8 cellular contexts compared by ENCODE assay signal in the genomic region with DNA sequence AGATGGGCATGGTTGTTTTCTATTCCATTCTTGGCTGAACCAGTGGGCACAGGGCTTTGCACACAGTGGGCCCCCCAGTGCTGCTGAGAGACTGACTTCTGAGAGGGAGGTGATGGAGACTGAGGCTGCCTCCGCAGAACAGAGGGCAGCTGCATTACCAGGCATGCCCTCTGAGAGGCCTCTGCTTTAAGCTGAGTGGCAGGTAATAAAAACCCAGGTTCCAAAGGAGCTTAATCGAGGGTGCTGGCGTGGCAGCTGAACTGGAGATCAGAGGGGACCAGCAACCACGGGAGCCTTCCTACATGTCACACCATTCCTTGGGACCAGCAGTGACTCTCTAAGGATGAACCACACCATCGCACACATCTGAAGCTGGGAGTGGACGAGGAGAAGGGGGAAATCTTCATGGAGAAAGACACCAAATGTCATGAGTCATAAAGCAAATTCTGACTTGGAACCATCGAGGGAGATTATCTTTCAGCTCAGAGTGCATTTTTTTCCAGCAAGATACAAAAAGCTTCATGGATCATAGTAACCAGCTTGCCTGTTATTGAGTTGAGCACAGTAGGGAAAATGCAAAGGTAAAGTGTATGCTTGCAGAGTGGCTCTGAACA. TPM values are rescaled to one million over a fixed set of nuclear protein-coding genes. Genes with fewer than 3 reads are reported as not detected.
A peak's percentile ranks its signal among the peaks of the same experiment; 100 is the strongest.
DNase-seq lines count a peak whose midpoint lies in the region; ATAC-seq and TF ChIP-seq lines count a peak whose summit lies in the region.

No MANE protein-coding gene starts in this region.

- H3K14ac ChIP-seq in IMR-90 (replicated peaks; ENCODE audit: low read depth, low read length) = peak overlapping the region; percentile 17

- H3K4me1 ChIP-seq in ACC112 (ENCODE audit: control insufficient read depth, insufficient read depth, low read length, unreplicated experiment) (peaks cover 54% of the 10 kb centered on the region), IMR-90 (ENCODE audit: control insufficient read depth, insufficient read depth, low read length) (peaks cover 34% of the 10 kb centered on the region)

- H4K5ac ChIP-seq in IMR-90 (ENCODE audit: low read depth, low read length) = no peak overlapping the region

- no peak overlapping the region; the same call in 1 of the 2 replicates for H3K4me2 ChIP-seq in IMR-90 (ENCODE audit: low read depth, low read length)

- BruUV-seq in IMR-90 (replicated peaks; lab: Mats Ljungman, UMichigan) = no TSS peak

- peak overlapping the region; percentile 10; the same call in 1 of the 2 replicates for H3K23ac ChIP-seq in IMR-90 (ENCODE audit: low read depth, low read length)

- H3K18ac ChIP-seq in IMR-90 (ENCODE audit: low read depth, low read length) = no peak overlapping the region

- CTCF ChIA-PET in IMR-90 (lab: Yijun Ruan, JAX) = interaction anchor here (0.6 to 1.3 kb wide), 3 partner anchors 14 to 108 kb away, joined by 3 to 5 read pairs (median 3); no protein-coding TSS in a partner anchor

- H3K79me1 ChIP-seq in IMR-90 (ENCODE audit: low read depth in 1 of 2, low read length in 2 of 2) = peaks cover 32 to 90% of the 10 kb centered on the region in 2 experiments

- TF ChIP-seq POLR2A in IMR-90 (IDR thresholded peaks at IDR 0.05; ENCODE audit: low read depth, low read length) = no peak

- H3K79me2 ChIP-seq in ACC112 (ENCODE audit: control insufficient read depth, insufficient read depth, low read length, unreplicated experiment) = peaks cover 100% of the 10 kb centered on the region

- no peak overlapping the region for H3K9ac ChIP-seq in IMR-90 (ENCODE audit: low read depth, low read length)

- H3K36me3 ChIP-seq in ACC112 (ENCODE audit: insufficient read depth, low read length) (peaks cover 16% of the 10 kb centered on the region), IMR-90 (ENCODE audit: control insufficient read depth, insufficient read depth, low read length) (peaks cover 22% of the 10 kb centered on the region), brain microvascular endothelial cell (replicated peaks) (peaks cover 7% of the 10 kb centered on the region)

- H4K8ac ChIP-seq in IMR-90 (ENCODE audit: low read depth in 2 of 2, low read length in 2 of 2) = peak overlapping the region in 1 of 2 experiments; percentile 3; a peak in 1 of 4 replicates

- H3K56ac ChIP-seq in IMR-90 (ENCODE audit: extremely low read depth, insufficient read depth, low read length) = no peak overlapping the region

- H2AFZ ChIP-seq in ACC112 (ENCODE audit: low read length, unreplicated experiment) = no peak overlapping the region
- H2AFZ ChIP-seq in IMR-90 (replicated peaks; ENCODE audit: low read length, poor library complexity) = no peak overlapping the region

- H3K9me3 ChIP-seq in IMR-90 (ENCODE audit: control insufficient read depth, insufficient read depth, low read length) = no peaks in the 10 kb centered on the region

- no peak for TF ChIP-seq RAD21 in IMR-90 (IDR thresholded peaks at IDR 0.05; ENCODE audit: low read length)

- TF ChIP-seq CTCF in IMR-90 (conservative IDR thresholded peaks at IDR 0.05; ENCODE audit: low read depth, low read length) = 0 out of 2 replicates have a peak, but pooled peaks have one; percentile 7
- TF ChIP-seq CTCF in brain microvascular endothelial cell (IDR thresholded peaks at IDR 0.05; ENCODE audit: low read depth, low read length, missing control alignments) = peak; percentile 54

- dilution Hi-C loops in IMR-90 (cut with HindIII; ENCODE audit: low sequenced_read_pairs, unreplicated experiment) = no loop called here

- no peak overlapping the region for H2BK15ac ChIP-seq in IMR-90 (ENCODE audit: low read depth, low read length)

- H3K4ac ChIP-seq in IMR-90 (ENCODE audit: low read depth, low read length) = 0 out of 2 replicates have a peak overlapping the region, but pooled peaks have one; percentile 8

- H2BK120ac ChIP-seq in IMR-90 (ENCODE audit: low read depth, low read length) = no peak overlapping the region

- intact Hi-C loops in IMR-90 (cut with micrococcal nuclease) = no loop called here

- H2BK5ac ChIP-seq in IMR-90 (ENCODE audit: low read depth, low read length, poor library complexity, severe bottlenecking) = no peak overlapping the region

- no CpG with 5 or more reads among the region's 7 CpGs for WGBS in IMR-90 (ENCODE audit: extremely low coverage in 2 of 2, insufficient read length in 1 of 2), 2 experiments

- H3K9me1 ChIP-seq in IMR-90 (ENCODE audit: insufficient read depth, low read length) = peaks cover 69% of the 10 kb centered on the region

- ATAC-seq in IMR-90 (ENCODE audit: low read depth) (peak; percentile 55), left lobe of liver (peak; percentile 34), GM21390 (IDR thresholded peaks at IDR 0.05; ENCODE audit: unreplicated experiment) (no peak), GM21619 (IDR thresholded peaks at IDR 0.05; ENCODE audit: unreplicated experiment) (no peak)

- peak overlapping the region; percentile 5 for H2AK9ac ChIP-seq in IMR-90 (replicated peaks; ENCODE audit: low read depth, low read length, poor library complexity)

- H3K27ac ChIP-seq in ACC112 (ENCODE audit: low read depth, low read length) (peak overlapping the region; percentile 31; the same call in 1 of the 2 replicates), IMR-90 (ENCODE audit: insufficient read depth, low read length) (no peak overlapping the region), brain microvascular endothelial cell (no peak overlapping the region)

- H4K20me1 ChIP-seq in IMR-90 (ENCODE audit: insufficient read depth, low read length) = peaks cover 98% of the 10 kb centered on the region

- no peaks in the 10 kb centered on the region for H3K27me3 ChIP-seq in ACC112 (ENCODE audit: insufficient read depth, low read length)
- H3K27me3 ChIP-seq in IMR-90 (ENCODE audit: control insufficient read depth, insufficient read depth, low read length) = no peaks in the 10 kb centered on the region
- no peaks in the 10 kb centered on the region for H3K27me3 ChIP-seq in brain microvascular endothelial cell (replicated peaks)

- no peak overlapping the region for H2BK20ac ChIP-seq in IMR-90 (ENCODE audit: low read depth, low read length)

- H3K4me3 ChIP-seq in ACC112 (ENCODE audit: low read depth, low read length) (no peak overlapping the region), IMR-90 (ENCODE audit: insufficient read depth, low read depth, low read length) (no peak overlapping the region), brain microvascular endothelial cell (ENCODE audit: low read depth, low read length) (no peak overlapping the region)

- H4K91ac ChIP-seq in IMR-90 (ENCODE audit: insufficient read depth, low read depth, low read length) = no peak overlapping the region

- DNase-seq in IMR-90 (peak; percentile 56), brain microvascular endothelial cell (no peak), left lobe of liver (ENCODE audit: low spot score) (no peak), mucosa of gallbladder (ENCODE audit: low spot score) (no peak), ureter (ENCODE audit: low spot score) (no peak)

- H2AK5ac ChIP-seq in IMR-90 (ENCODE audit: low read depth, low read length) = no peak overlapping the region

- in situ Hi-C loops in IMR-90 (cut with MboI; ENCODE audit: low sequenced_read_pairs) = no loop called here
- in situ Hi-C loops in brain microvascular endothelial cell (cut with HindIII; ENCODE audit: low pct_ligation_motif_present, low sequenced_read_pairs) = no loop called here

- POLR2A ChIA-PET in IMR-90 (lab: Charles Lee; ENCODE audit: unreplicated experiment) = no interaction called here

TF ChIP-seq in IMR-90, 13 proteins besides CTCF, POLR2A, EP300 and RAD21:
- no peak for TF ChIP-seq CHD1 (IDR thresholded peaks at IDR 0.05; ENCODE audit: low read depth, low read length)
- TF ChIP-seq, protein P1, sequence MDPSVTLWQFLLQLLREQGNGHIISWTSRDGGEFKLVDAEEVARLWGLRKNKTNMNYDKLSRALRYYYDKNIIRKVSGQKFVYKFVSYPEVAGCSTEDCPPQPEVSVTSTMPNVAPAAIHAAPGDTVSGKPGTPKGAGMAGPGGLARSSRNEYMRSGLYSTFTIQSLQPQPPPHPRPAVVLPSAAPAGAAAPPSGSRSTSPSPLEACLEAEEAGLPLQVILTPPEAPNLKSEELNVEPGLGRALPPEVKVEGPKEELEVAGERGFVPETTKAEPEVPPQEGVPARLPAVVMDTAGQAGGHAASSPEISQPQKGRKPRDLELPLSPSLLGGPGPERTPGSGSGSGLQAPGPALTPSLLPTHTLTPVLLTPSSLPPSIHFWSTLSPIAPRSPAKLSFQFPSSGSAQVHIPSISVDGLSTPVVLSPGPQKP (IDR thresholded peaks at IDR 0.05; ENCODE audit: borderline replicate concordance, low read depth, low read length) = no peak
- no peak for TF ChIP-seq MAZ (IDR thresholded peaks at IDR 0.05; ENCODE audit: borderline replicate concordance, low read depth, low read length)
- TF ChIP-seq MXI1 (IDR thresholded peaks at IDR 0.05; ENCODE audit: borderline replicate concordance, low read depth, low read length) = no peak
- TF ChIP-seq FOS (IDR thresholded peaks at IDR 0.05; ENCODE audit: low read depth, low read length) = no peak
- TF ChIP-seq, protein P2, sequence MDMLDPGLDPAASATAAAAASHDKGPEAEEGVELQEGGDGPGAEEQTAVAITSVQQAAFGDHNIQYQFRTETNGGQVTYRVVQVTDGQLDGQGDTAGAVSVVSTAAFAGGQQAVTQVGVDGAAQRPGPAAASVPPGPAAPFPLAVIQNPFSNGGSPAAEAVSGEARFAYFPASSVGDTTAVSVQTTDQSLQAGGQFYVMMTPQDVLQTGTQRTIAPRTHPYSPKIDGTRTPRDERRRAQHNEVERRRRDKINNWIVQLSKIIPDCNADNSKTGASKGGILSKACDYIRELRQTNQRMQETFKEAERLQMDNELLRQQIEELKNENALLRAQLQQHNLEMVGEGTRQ (IDR thresholded peaks at IDR 0.05; ENCODE audit: low read depth, low read length) = no peak
- no peak for TF ChIP-seq RFX5 (IDR thresholded peaks at IDR 0.05; ENCODE audit: low read depth, low read length)
- TF ChIP-seq NFE2L2 (IDR thresholded peaks at IDR 0.05; ENCODE audit: low read depth, low read length) = no peak

RNA-seq across cellular contexts. Expression of a gene that starts 24.6 kb away (rescaled TPM):
- total RNA-seq in IMR-90 (2012; rRNA removed) = 21.7 and 22.0 TPM in 2 replicates
- polyA plus RNA-seq in IMR-90 (2012; rRNA removed) = 27.1 and 31.7 TPM in 2 replicates
- polyA plus RNA-seq in IMR-90 (2012; cell fraction: cytosol; rRNA removed) = 9.3 and 22.5 TPM in 2 replicates
- polyA plus RNA-seq in IMR-90 (2012; cell fraction: nucleus; rRNA removed; ENCODE audit: low replicate concordance) = 36.1 and 45.4 TPM in 2 replicates
- total RNA-seq in left lobe of liver = 63.7 TPM
- total RNA-seq in mucosa of gallbladder = 49.0 TPM
- total RNA-seq in ureter = 48.2 TPM

Comparison
In these comparisons a context has a peak if more than half of its experiments do, and no peak if none do; other contexts are left out.
1. ATAC-seq: peak in IMR-90 (single experiment) and left lobe of liver (single experiment); none in GM21390 (single experiment) and GM21619 (single experiment).